8 cellular contexts compared by ENCODE assay signal in the genomic region with DNA sequence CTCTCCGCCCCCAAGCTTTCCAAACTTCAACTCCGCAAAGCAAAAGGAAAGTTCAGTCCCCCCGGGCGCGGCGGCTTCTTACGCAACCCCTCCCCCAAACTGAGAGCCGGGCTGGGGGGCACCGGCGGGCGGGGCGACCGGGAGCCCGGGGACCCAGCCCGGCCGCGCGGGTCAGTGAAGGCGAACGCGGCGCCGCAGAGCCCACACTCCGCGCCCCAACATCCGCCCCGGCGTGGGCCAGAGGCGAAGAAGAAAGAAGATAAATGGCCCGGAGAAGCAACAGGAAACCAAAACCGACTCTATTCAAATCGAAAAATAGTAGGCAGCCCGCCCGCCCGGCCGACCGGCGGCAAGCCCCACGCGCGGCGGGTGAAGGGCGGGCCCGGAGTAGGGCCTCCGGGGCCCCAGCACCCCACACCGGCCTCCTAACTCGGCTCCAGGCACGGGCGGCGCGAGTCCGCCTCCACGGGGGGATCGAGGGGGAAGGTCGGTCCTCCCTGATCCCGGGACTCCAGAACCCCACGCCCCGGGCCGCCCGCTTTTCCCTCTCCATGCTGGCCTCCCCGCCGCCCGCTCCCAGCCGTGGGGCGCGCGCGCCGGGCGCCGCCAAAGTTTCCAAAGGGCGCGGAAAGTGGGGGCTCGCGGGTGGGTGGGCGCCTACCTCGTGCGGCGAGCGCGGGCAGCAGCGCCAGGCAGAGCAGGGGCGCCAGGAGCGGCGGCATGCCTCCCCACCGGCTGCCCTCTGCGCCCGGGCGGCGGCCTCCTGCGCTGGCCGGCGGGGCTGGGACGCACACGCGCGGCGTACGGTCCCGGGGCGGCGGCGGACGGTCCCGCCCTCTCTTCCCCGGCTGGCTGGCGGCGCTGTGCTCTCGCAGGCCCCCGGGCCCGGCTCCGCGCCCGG. TPM values are rescaled to one million over a fixed set of nuclear protein-coding genes. Genes with fewer than 3 reads are reported as not detected.
A peak's percentile ranks its signal among the peaks of the same experiment; 100 is the strongest.
DNase-seq lines count a peak whose midpoint lies in the region; ATAC-seq, FAIRE-seq and TF ChIP-seq lines count a peak whose summit lies in the region.

No MANE protein-coding gene starts in this region.

- peak overlapping the region; percentile 78 for H3K9ac ChIP-seq in iPS-20b (ENCODE audit: low read depth, low read length)

- FAIRE-seq in GM12891 (lab: Jason Lieb, UNC) (peak; percentile 52), D721Med (lab: Jason Lieb, UNC) (no peak)

- peaks cover 6% of the 10 kb centered on the region for H3K36me3 Mint-ChIP-seq in activated naive CD8-positive, alpha-beta T cell treated with anti-CD3 and anti-CD28 coated beads, Interleukin-2, amount 50 U/mL, for 24 hours (ENCODE audit: low read depth)

- ATAC-seq in HG02798 (IDR thresholded peaks at IDR 0.05; ENCODE audit: poor library complexity, unreplicated experiment), result peak; percentile 14
- ATAC-seq in activated naive CD8-positive, alpha-beta T cell treated with anti-CD3 and anti-CD28 coated beads, Interleukin-2, amount 50 U/mL, for 24 hours, result peak; percentile 4
- no peak for ATAC-seq in sciatic nerve

- no peaks in the 10 kb centered on the region for H3K27me3 ChIP-seq in SJSA1 (replicated peaks)
- H3K27me3 ChIP-seq in iPS-20b (ENCODE audit: insufficient read depth, low read length), result peaks cover 8% of the 10 kb centered on the region; the same call in 1 of the 2 replicates

- peak overlapping the region; percentile 72 for H3K27ac Mint-ChIP-seq in activated naive CD8-positive, alpha-beta T cell treated with anti-CD3 and anti-CD28 coated beads, Interleukin-2, amount 50 U/mL, for 24 hours

- H3K4me1 ChIP-seq in SJSA1 (replicated peaks) (peaks cover 29% of the 10 kb centered on the region), iPS-20b (ENCODE audit: insufficient read depth, low read length) (peaks cover 9% of the 10 kb centered on the region; the same call in 1 of the 2 replicates)

- H3K9me3 Mint-ChIP-seq in activated naive CD8-positive, alpha-beta T cell treated with anti-CD3 and anti-CD28 coated beads, Interleukin-2, amount 50 U/mL, for 24 hours, result no peaks in the 10 kb centered on the region

- no peak for TF ChIP-seq CTCF in D721Med (IDR thresholded peaks at IDR 0.05; ENCODE audit: insufficient read depth, missing control alignments)

- H3K9me3 ChIP-seq in SJSA1 (replicated peaks) (no peaks in the 10 kb centered on the region), iPS-20b (ENCODE audit: insufficient read depth, low read depth, low read length) (no peaks in the 10 kb centered on the region)

- TF ChIP-seq POLR2A in GM12891 (IDR thresholded peaks at IDR 0.05; ENCODE audit: low read depth, low read length), result no peak

- H3K4me3 Mint-ChIP-seq in activated naive CD8-positive, alpha-beta T cell treated with anti-CD3 and anti-CD28 coated beads, Interleukin-2, amount 50 U/mL, for 24 hours, result peak overlapping the region; percentile 91

- H3K4me3 ChIP-seq in SJSA1, result peak overlapping the region; percentile 71
- H3K4me3 ChIP-seq in iPS-20b (ENCODE audit: low read length), result peak overlapping the region; percentile 90

- H3K36me3 ChIP-seq in SJSA1 (peaks cover 4% of the 10 kb centered on the region; the same call in 1 of the 2 replicates), iPS-20b (ENCODE audit: insufficient read depth, low read depth, low read length) (peaks cover 32% of the 10 kb centered on the region)

- H3K4me1 Mint-ChIP-seq in activated naive CD8-positive, alpha-beta T cell treated with anti-CD3 and anti-CD28 coated beads, Interleukin-2, amount 50 U/mL, for 24 hours, result peaks cover 45% of the 10 kb centered on the region

- H3K27ac ChIP-seq in SJSA1 (no peak overlapping the region), iPS-20b (ENCODE audit: low read length) (no peak overlapping the region)

- DNase-seq in GM12891 (ENCODE audit: insufficient read length, low spot score) (peak; percentile 63), SJSA1 (ENCODE audit: low read depth in 1 of 2, low spot score in 2 of 2) (peak in 1 of 2 experiments; percentile 47), sciatic nerve (ENCODE audit: low spot score) (no peak), D721Med (ENCODE audit: insufficient read length, low spot score) (no peak)
- DNase-seq in activated naive CD8-positive, alpha-beta T cell treated with anti-CD3 and anti-CD28 coated beads, Interleukin-2, amount 50 U/mL, for 24 hours, result peak; percentile 71
- DNase-seq in stimulated activated CD4-positive, alpha-beta T cell treated with anti-CD3 and anti-CD28 coated beads, Interleukin-4, amount 100 ng/mL, for 4 hours, result peak; percentile 54 to 70

- H3K27me3 Mint-ChIP-seq in activated naive CD8-positive, alpha-beta T cell treated with anti-CD3 and anti-CD28 coated beads, Interleukin-2, amount 50 U/mL, for 24 hours, result no peaks in the 10 kb centered on the region

- intact Hi-C loops in sciatic nerve (cut with DNase I), result loop anchor here (10.0 kb wide), 1 partner anchor 51 kb away; no protein-coding TSS in a partner anchor

TF ChIP-seq in GM12891, 5 proteins besides CTCF, POLR2A, EP300 and RAD21:
- TF ChIP-seq POLR2AphosphoS5 (IDR thresholded peaks at IDR 0.05; ENCODE audit: low read depth, low read length) (no peak), TAF1 (IDR thresholded peaks at IDR 0.05; ENCODE audit: low read depth, low read length) (no peak), POU2F2 (IDR thresholded peaks at IDR 0.05; ENCODE audit: low read depth, low read length) (no peak), SPI1 (IDR thresholded peaks at IDR 0.05; ENCODE audit: low read depth, low read length) (no peak), PAX5 (IDR thresholded peaks at IDR 0.05; ENCODE audit: insufficient read depth, low read length, severe bottlenecking) (no peak)

RNA-seq across cellular contexts. Expression of gene NOTCH1, which starts 0.5 kb away (rescaled TPM):
- polyA plus RNA-seq in GM12891 (2012; ENCODE audit: low read depth, missing spikeins), result 7.0 TPM
- total RNA-seq in SJSA1 (2014; rRNA removed; shearing (Covaris generic)), result 6.0 and 8.0 TPM in 2 replicates
- 84.2 TPM for total RNA-seq in sciatic nerve

Comparison
In these comparisons a context has a peak if more than half of its experiments do, and no peak if none do; other contexts are left out.
1. DNase-seq: peak in GM12891 (single experiment), activated naive CD8-positive, alpha-beta T cell treated with anti-CD3 and anti-CD28 coated beads, Interleukin-2, amount 50 U/mL, for 24 hours (single experiment) and stimulated activated CD4-positive, alpha-beta T cell treated with anti-CD3 and anti-CD28 coated beads, Interleukin-4, amount 100 ng/mL, for 4 hours (2 of 2); none in sciatic nerve (single experiment) and D721Med (single experiment).